ENCODE assay signal across 1 cellular context in the genomic region with DNA sequence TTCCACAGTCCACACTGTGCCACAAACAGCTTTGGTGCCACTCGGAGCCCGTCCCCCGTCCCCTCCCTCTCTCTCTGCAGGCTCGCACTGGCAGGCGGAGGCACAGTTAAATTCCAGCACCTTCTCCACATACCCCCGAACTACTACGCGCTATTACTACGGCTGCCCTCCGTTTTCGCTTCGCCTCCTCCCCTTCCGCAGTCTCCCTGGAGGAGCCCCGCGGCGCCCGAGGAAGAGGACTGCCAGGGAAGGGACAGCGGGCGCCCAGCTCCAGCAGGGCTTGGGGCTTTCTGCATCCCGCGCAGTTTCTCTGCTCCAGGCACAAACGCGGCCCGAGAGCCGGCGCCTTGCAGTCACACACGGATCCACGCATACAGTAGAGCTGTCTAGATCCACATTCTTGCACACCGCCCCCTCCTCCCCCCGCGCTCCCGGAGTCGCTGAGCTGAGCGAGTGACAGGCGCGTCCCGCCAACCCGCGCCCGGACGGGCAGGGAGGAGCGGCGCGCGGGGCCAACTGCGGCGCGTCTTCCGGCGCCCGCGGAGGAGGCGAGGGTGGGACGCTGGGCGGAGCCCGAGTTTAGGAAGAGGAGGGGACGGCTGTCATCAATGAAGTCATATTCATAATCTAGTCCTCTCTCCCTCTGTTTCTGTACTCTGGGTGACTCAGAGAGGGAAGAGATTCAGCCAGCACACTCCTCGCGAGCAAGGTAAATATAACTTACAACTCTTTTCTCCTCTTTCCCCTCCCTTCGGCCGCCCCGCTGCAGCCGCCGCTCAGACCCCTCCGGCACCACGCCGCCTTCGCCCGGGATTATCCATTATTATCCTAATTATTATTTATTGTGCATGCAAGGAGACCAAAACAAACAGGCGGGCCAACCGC.
TF ChIP-seq lines count a peak whose summit lies in the region.

A gene (plus strand): TSS at position 652 of the 885 bp plus-strand sequence. CDS start 13,676 bp downstream, outside the sequence.

TF ChIP-seq in HepG2, 621 proteins besides CTCF, POLR2A, EP300 and RAD21 (continued from another document):
- TF ChIP-seq, protein P1, sequence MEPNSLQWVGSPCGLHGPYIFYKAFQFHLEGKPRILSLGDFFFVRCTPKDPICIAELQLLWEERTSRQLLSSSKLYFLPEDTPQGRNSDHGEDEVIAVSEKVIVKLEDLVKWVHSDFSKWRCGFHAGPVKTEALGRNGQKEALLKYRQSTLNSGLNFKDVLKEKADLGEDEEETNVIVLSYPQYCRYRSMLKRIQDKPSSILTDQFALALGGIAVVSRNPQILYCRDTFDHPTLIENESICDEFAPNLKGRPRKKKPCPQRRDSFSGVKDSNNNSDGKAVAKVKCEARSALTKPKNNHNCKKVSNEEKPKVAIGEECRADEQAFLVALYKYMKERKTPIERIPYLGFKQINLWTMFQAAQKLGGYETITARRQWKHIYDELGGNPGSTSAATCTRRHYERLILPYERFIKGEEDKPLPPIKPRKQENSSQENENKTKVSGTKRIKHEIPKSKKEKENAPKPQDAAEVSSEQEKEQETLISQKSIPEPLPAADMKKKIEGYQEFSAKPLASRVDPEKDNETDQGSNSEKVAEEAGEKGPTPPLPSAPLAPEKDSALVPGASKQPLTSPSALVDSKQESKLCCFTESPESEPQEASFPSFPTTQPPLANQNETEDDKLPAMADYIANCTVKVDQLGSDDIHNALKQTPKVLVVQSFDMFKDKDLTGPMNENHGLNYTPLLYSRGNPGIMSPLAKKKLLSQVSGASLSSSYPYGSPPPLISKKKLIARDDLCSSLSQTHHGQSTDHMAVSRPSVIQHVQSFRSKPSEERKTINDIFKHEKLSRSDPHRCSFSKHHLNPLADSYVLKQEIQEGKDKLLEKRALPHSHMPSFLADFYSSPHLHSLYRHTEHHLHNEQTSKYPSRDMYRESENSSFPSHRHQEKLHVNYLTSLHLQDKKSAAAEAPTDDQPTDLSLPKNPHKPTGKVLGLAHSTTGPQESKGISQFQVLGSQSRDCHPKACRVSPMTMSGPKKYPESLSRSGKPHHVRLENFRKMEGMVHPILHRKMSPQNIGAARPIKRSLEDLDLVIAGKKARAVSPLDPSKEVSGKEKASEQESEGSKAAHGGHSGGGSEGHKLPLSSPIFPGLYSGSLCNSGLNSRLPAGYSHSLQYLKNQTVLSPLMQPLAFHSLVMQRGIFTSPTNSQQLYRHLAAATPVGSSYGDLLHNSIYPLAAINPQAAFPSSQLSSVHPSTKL (CRISPR knock-in tag; IDR thresholded peaks at IDR 0.05) = peak; percentile 59; the same call in 1 of the 2 replicates
- TF ChIP-seq HHEX (CRISPR knock-in tag; IDR thresholded peaks at IDR 0.05) (no peak), RFX3 (CRISPR knock-in tag; IDR thresholded peaks at IDR 0.05) (no peak), ZMYM4 (CRISPR knock-in tag; IDR thresholded peaks at IDR 0.05) (peak; percentile 78; the same call in 1 of the 2 replicates), PHF8 (CRISPR knock-in tag; IDR thresholded peaks at IDR 0.05) (no peak), ARHGAP35 (CRISPR knock-in tag; IDR thresholded peaks at IDR 0.05; ENCODE audit: borderline replicate concordance) (no peak), ZNF3 (CRISPR knock-in tag; IDR thresholded peaks at IDR 0.05) (no peak), ZNF879 (CRISPR knock-in tag; IDR thresholded peaks at IDR 0.05) (no peak), FOSL1 (CRISPR knock-in tag; IDR thresholded peaks at IDR 0.05; ENCODE audit: borderline replicate concordance) (no peak), CREB1 (IDR thresholded peaks at IDR 0.05) (peak; percentile 71), CREB1 (CRISPR knock-in tag; IDR thresholded peaks at IDR 0.05) (no peak), SALL1 (CRISPR knock-in tag; IDR thresholded peaks at IDR 0.05) (peak; percentile 84), PAWR (CRISPR knock-in tag; IDR thresholded peaks at IDR 0.05; ENCODE audit: borderline replicate concordance) (no peak), ZNF263 (CRISPR knock-in tag; IDR thresholded peaks at IDR 0.05) (peak; percentile 30; the same call in 1 of the 2 replicates), SNAPC2 (CRISPR knock-in tag; IDR thresholded peaks at IDR 0.05) (no peak), ZFYVE20 (CRISPR knock-in tag; IDR thresholded peaks at IDR 0.05; ENCODE audit: borderline replicate concordance, low read depth) (no peak), KDM4B (CRISPR knock-in tag; IDR thresholded peaks at IDR 0.05) (no peak), FOXM1 (CRISPR knock-in tag; IDR thresholded peaks at IDR 0.05) (no peak), ZNF484 (CRISPR knock-in tag; IDR thresholded peaks at IDR 0.05; ENCODE audit: borderline replicate concordance, low read depth) (no peak)
- TF ChIP-seq, protein P2, sequence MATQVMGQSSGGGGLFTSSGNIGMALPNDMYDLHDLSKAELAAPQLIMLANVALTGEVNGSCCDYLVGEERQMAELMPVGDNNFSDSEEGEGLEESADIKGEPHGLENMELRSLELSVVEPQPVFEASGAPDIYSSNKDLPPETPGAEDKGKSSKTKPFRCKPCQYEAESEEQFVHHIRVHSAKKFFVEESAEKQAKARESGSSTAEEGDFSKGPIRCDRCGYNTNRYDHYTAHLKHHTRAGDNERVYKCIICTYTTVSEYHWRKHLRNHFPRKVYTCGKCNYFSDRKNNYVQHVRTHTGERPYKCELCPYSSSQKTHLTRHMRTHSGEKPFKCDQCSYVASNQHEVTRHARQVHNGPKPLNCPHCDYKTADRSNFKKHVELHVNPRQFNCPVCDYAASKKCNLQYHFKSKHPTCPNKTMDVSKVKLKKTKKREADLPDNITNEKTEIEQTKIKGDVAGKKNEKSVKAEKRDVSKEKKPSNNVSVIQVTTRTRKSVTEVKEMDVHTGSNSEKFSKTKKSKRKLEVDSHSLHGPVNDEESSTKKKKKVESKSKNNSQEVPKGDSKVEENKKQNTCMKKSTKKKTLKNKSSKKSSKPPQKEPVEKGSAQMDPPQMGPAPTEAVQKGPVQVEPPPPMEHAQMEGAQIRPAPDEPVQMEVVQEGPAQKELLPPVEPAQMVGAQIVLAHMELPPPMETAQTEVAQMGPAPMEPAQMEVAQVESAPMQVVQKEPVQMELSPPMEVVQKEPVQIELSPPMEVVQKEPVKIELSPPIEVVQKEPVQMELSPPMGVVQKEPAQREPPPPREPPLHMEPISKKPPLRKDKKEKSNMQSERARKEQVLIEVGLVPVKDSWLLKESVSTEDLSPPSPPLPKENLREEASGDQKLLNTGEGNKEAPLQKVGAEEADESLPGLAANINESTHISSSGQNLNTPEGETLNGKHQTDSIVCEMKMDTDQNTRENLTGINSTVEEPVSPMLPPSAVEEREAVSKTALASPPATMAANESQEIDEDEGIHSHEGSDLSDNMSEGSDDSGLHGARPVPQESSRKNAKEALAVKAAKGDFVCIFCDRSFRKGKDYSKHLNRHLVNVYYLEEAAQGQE (IDR thresholded peaks at IDR 0.05; ENCODE audit: borderline replicate concordance in 1 of 2, low read depth in 1 of 2, low read length in 2 of 2) = no peak
- TF ChIP-seq, protein P3, sequence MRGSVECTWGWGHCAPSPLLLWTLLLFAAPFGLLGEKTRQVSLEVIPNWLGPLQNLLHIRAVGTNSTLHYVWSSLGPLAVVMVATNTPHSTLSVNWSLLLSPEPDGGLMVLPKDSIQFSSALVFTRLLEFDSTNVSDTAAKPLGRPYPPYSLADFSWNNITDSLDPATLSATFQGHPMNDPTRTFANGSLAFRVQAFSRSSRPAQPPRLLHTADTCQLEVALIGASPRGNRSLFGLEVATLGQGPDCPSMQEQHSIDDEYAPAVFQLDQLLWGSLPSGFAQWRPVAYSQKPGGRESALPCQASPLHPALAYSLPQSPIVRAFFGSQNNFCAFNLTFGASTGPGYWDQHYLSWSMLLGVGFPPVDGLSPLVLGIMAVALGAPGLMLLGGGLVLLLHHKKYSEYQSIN (CRISPR knock-in tag; IDR thresholded peaks at IDR 0.05; ENCODE audit: borderline replicate concordance) = no peak
- TF ChIP-seq, protein P4, sequence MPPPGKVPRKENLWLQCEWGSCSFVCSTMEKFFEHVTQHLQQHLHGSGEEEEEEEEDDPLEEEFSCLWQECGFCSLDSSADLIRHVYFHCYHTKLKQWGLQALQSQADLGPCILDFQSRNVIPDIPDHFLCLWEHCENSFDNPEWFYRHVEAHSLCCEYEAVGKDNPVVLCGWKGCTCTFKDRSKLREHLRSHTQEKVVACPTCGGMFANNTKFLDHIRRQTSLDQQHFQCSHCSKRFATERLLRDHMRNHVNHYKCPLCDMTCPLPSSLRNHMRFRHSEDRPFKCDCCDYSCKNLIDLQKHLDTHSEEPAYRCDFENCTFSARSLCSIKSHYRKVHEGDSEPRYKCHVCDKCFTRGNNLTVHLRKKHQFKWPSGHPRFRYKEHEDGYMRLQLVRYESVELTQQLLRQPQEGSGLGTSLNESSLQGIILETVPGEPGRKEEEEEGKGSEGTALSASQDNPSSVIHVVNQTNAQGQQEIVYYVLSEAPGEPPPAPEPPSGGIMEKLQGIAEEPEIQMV (CRISPR knock-in tag; IDR thresholded peaks at IDR 0.05; ENCODE audit: low read depth) = no peak
- TF ChIP-seq, protein P5, sequence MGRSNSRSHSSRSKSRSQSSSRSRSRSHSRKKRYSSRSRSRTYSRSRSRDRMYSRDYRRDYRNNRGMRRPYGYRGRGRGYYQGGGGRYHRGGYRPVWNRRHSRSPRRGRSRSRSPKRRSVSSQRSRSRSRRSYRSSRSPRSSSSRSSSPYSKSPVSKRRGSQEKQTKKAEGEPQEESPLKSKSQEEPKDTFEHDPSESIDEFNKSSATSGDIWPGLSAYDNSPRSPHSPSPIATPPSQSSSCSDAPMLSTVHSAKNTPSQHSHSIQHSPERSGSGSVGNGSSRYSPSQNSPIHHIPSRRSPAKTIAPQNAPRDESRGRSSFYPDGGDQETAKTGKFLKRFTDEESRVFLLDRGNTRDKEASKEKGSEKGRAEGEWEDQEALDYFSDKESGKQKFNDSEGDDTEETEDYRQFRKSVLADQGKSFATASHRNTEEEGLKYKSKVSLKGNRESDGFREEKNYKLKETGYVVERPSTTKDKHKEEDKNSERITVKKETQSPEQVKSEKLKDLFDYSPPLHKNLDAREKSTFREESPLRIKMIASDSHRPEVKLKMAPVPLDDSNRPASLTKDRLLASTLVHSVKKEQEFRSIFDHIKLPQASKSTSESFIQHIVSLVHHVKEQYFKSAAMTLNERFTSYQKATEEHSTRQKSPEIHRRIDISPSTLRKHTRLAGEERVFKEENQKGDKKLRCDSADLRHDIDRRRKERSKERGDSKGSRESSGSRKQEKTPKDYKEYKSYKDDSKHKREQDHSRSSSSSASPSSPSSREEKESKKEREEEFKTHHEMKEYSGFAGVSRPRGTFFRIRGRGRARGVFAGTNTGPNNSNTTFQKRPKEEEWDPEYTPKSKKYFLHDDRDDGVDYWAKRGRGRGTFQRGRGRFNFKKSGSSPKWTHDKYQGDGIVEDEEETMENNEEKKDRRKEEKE (IDR thresholded peaks at IDR 0.05) = no peak
